In the genomic region with DNA sequence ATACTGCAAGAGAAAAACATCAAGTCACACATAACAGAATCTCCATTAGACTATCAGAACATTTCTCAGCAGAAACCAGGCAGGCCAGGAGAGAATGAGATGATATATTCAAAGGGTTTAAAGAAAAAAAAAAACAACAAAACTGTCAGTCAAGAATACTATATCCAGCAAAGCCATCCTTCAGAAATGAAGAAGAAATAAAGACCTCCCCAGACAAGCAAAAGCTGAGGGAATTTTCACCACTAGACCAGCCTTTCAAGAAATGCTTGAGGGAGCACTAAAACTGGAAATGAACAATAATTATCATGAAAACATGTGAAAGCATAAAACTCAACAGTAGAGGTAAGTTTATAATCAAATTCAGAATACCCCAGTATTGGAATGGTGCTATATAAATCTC, we compare ENCODE assay signal across 40 cellular contexts. TPM values are rescaled to one million over a fixed set of nuclear protein-coding genes. Genes with fewer than 3 reads are reported as not detected.
"Had no signal": no experiment of that assay in that cellular context is flagged by ENCODE, and none has a peak within 500 bp of the region (broad histone marks: within the 10 kb centered on the region; RNA-seq: fewer than 3 reads in every experiment).

No MANE protein-coding gene starts in this region.

- H3K9me3 ChIP-seq: body of pancreas had no signal

- H3K36me3 ChIP-seq: adrenal gland, ascending aorta, brain microvascular endothelial cell, breast epithelium, cardiac muscle cell had no signal

- H3K36me3 Mint-ChIP-seq: brain had no signal

- ATAC-seq: activated naive CD4-positive, alpha-beta T cell treated with anti-CD3 and anti-CD28 coated beads, Interleukin-2, amount 50 U/mL, for 72 hours; activated T-cell treated with anti-CD3 and anti-CD28 coated beads, Interleukin-2, amount 50 U/mL, for 4 hours; activated T-cell treated with anti-CD3 and anti-CD28 coated beads, Interleukin-2, amount 50 U/mL, for 72 hours; activated T-helper 17 cell treated with anti-CD3 and anti-CD28 coated beads, Interleukin-2, amount 50 U/mL, for 72 hours; body of pancreas had no signal

- H3K27ac Mint-ChIP-seq: activated naive CD4-positive, alpha-beta T cell treated with anti-CD3 and anti-CD28 coated beads for 36 hours; activated naive CD4-positive, alpha-beta T cell treated with anti-CD3 and anti-CD28 coated beads, Interleukin-2, amount 10 ng/mL, durations not matched to agents 7 days and 5 days; activated naive CD4-positive, alpha-beta T cell treated with anti-CD3 and anti-CD28 coated beads, Interleukin-2, amount 50 U/mL, for 24 hours; activated naive CD4-positive, alpha-beta T cell treated with anti-CD3 and anti-CD28 coated beads, Interleukin-2, amount 50 U/mL, for 72 hours; activated naive CD8-positive, alpha-beta T cell; activated naive CD8-positive, alpha-beta T cell treated with anti-CD3 and anti-CD28 coated beads for 36 hours; activated T-cell treated with anti-CD3 and anti-CD28 coated beads, Interleukin-2, amount 50 U/mL, for 24 hours; activated T-cell treated with anti-CD3 and anti-CD28 coated beads, Interleukin-2, amount 50 U/mL, for 72 hours; activated T-helper 1 cell treated with anti-CD3 and anti-CD28 coated beads, Interleukin-12 subunit alpha, Interleukin-12 subunit beta, Interleukin-2, Interleukin-4 antibody, amounts not matched to agents 30 ng/mL and 10 ng/mL and 1 ng/mL, durations not matched to agents 14 hours and 24 hours and 36 hours; activated T-helper 17 cell treated with anti-CD3 and anti-CD28 coated beads, Interleukin-2, amount 50 U/mL, for 72 hours; activated T-helper 2 cell treated with anti-CD3 and anti-CD28 coated beads, Interferon-gamma antibody, Interleukin-2, Interleukin-4, amounts not matched to agents 10 μg/mL and 5 μg/mL and 100 μg/mL, durations not matched to agents 14 hours and 24 hours and 36 hours; brain had no signal

- H3K4me1 ChIP-seq: body of pancreas, breast epithelium had no signal

- H3K4me3 Mint-ChIP-seq: activated naive CD4-positive, alpha-beta T cell treated with anti-CD3 and anti-CD28 coated beads for 36 hours; activated naive CD4-positive, alpha-beta T cell treated with anti-CD3 and anti-CD28 coated beads, Interleukin-2, amount 10 ng/mL, durations not matched to agents 7 days and 5 days; activated naive CD4-positive, alpha-beta T cell treated with anti-CD3 and anti-CD28 coated beads, Interleukin-2, amount 50 U/mL, for 24 hours; activated naive CD8-positive, alpha-beta T cell; activated naive CD8-positive, alpha-beta T cell treated with anti-CD3 and anti-CD28 coated beads for 36 hours; activated T-cell treated with anti-CD3 and anti-CD28 coated beads, Interleukin-2, amount 50 U/mL, for 24 hours; activated T-cell treated with anti-CD3 and anti-CD28 coated beads, Interleukin-2, amount 50 U/mL, for 4 hours; activated T-cell treated with anti-CD3 and anti-CD28 coated beads, Interleukin-2, amount 50 U/mL, for 72 hours; activated T-helper 1 cell treated with anti-CD3 and anti-CD28 coated beads, Interleukin-12 subunit alpha, Interleukin-12 subunit beta, Interleukin-2, Interleukin-4 antibody, amounts not matched to agents 30 ng/mL and 10 ng/mL and 1 ng/mL, durations not matched to agents 14 hours and 24 hours and 36 hours; activated T-helper 17 cell treated with anti-CD3 and anti-CD28 coated beads, Interleukin-2, amount 50 U/mL, for 72 hours; brain had no signal

- H3K27ac ChIP-seq: adrenal gland, ascending aorta, body of pancreas, brain microvascular endothelial cell, breast epithelium, cardiac muscle cell had no signal

- H3K27me3 Mint-ChIP-seq: activated naive CD4-positive, alpha-beta T cell treated with anti-CD3 and anti-CD28 coated beads, Interleukin-2, amount 50 U/mL, for 24 hours; activated naive CD8-positive, alpha-beta T cell; activated naive CD8-positive, alpha-beta T cell treated with anti-CD3 and anti-CD28 coated beads for 36 hours had no signal

- DNase-seq: activated effector memory CD4-positive, alpha-beta T cell treated with anti-CD3 and anti-CD28 coated beads, Interleukin-2, amount 50 U/mL, for 16 hours; activated effector memory CD4-positive, alpha-beta T cell treated with Interleukin-2 at 50 U/mL for 16 hours; activated gamma-delta T cell; activated gamma-delta T cell treated with Interleukin-2 at 50 U/mL for 16 hours; activated naive CD4-positive, alpha-beta T cell; activated naive CD4-positive, alpha-beta T cell treated with anti-CD3 and anti-CD28 coated beads for 36 hours; activated naive CD4-positive, alpha-beta T cell treated with anti-CD3 and anti-CD28 coated beads, Interleukin-2, amount 10 ng/mL, durations not matched to agents 7 days and 5 days; activated naive CD4-positive, alpha-beta T cell treated with anti-CD3 and anti-CD28 coated beads, Interleukin-2, amount 50 U/mL, for 16 hours; activated naive CD4-positive, alpha-beta T cell treated with Interleukin-2 at 50 U/mL for 16 hours; activated naive CD8-positive, alpha-beta T cell treated with anti-CD3 and anti-CD28 coated beads for 36 hours; activated T-cell treated with anti-CD3 and anti-CD28 coated beads for 4 hours; activated T-cell treated with anti-CD3 and anti-CD28 coated beads, Interleukin-2, amount 50 U/mL, for 1 hour; activated T-cell treated with anti-CD3 and anti-CD28 coated beads, Interleukin-2, amount 50 U/mL, for 24 hours; activated T-cell treated with anti-CD3 and anti-CD28 coated beads, Interleukin-2, amount 50 U/mL, for 4 hours; activated T-cell treated with anti-CD3 and anti-CD28 coated beads, Interleukin-2, amount 50 U/mL, for 48 hours; activated T-cell treated with anti-CD3 and anti-CD28 coated beads, Interleukin-2, amount 50 U/mL, for 72 hours; adrenal gland; amniotic stem cell; amygdala; anterior cingulate cortex; aorta; body of pancreas; brain microvascular endothelial cell; caudate nucleus; central memory CD4-positive, alpha-beta T cell; cerebellar nuclear complex had no signal

- H3K4me3 ChIP-seq: adrenal gland, ascending aorta, body of pancreas, breast epithelium, cardiac muscle cell had no signal

- FAIRE-seq: astrocyte, bronchial epithelial cell had no signal

- H3K9me3 Mint-ChIP-seq: activated naive CD4-positive, alpha-beta T cell treated with anti-CD3 and anti-CD28 coated beads, Interleukin-2, amount 50 U/mL, for 24 hours; activated T-cell treated with anti-CD3 and anti-CD28 coated beads, Interleukin-2, amount 50 U/mL, for 24 hours; activated T-cell treated with anti-CD3 and anti-CD28 coated beads, Interleukin-2, amount 50 U/mL, for 72 hours; activated T-helper 1 cell treated with anti-CD3 and anti-CD28 coated beads, Interleukin-12 subunit alpha, Interleukin-12 subunit beta, Interleukin-2, Interleukin-4 antibody, amounts not matched to agents 30 ng/mL and 10 ng/mL and 1 ng/mL, durations not matched to agents 14 hours and 24 hours and 36 hours; activated T-helper 17 cell treated with anti-CD3 and anti-CD28 coated beads, Interleukin-2, amount 50 U/mL, for 72 hours had no signal

RNA-seq across cellular contexts. Expression of gene MCOLN2, which starts 47.2 kb away (rescaled TPM):
- total RNA-seq: ascending aorta, body of pancreas, cardiac muscle cell, cerebellum, chondrocyte had no signal

RNA-seq across cellular contexts. Expression of gene LPAR3, which starts 56.7 kb away (rescaled TPM):
- total RNA-seq: activated T-helper 2 cell treated with anti-CD3 and anti-CD28 coated beads, Interferon-gamma antibody, Interleukin-2, Interleukin-4, amounts not matched to agents 10 μg/mL and 5 μg/mL and 100 μg/mL, durations not matched to agents 14 hours and 24 hours and 36 hours; ascending aorta; chondrocyte had no signal
